In the genomic region with DNA sequence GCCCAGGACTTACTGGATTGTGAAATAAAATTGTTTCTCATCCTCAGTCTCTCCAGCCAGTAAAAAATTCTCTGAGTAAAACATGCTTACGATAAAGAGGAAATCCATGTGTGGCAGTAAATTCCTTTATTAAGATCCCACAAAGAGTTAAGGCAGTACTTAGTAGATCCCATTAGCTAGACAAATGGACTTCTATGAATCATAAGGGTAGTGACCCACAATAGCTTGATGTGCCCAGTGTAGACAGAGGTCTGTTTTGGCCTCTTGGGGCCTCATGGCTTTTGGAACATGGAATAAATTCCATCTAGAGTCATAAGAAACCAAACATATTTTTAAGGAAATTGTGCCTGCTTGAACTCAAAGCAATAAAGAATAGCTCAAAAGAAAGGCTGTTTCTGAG, we compare ENCODE assay signal across 20 cellular contexts.
A peak's percentile ranks its signal among the peaks of the same experiment; 100 is the strongest.
DNase-seq lines count a peak whose midpoint lies in the region; ATAC-seq and TF ChIP-seq lines count a peak whose summit lies in the region.
"Had no signal": no experiment of that assay in that cellular context is flagged by ENCODE, and none has a peak within 500 bp of the region (broad histone marks: within the 10 kb centered on the region; RNA-seq: fewer than 3 reads in every experiment).

No MANE protein-coding gene starts in this region.

- no peaks in the 10 kb centered on the region for H3K9me3 ChIP-seq in vagina
- H3K9me3 ChIP-seq: HAP-1, MG63, SK-N-SH had no signal

- TF ChIP-seq CTCF in vagina (IDR thresholded peaks at IDR 0.05) = no peak

- TF ChIP-seq POLR2A in vagina (IDR thresholded peaks at IDR 0.05) = no peak

- H3K36me3 ChIP-seq in vagina = no peaks in the 10 kb centered on the region
- H3K36me3 ChIP-seq: HAP-1, MG63 had no signal

- no peak for ATAC-seq in HG03025 (IDR thresholded peaks at IDR 0.05; ENCODE audit: low FRiP score, unreplicated experiment)

- H3K4me1 ChIP-seq in vagina = no peaks in the 10 kb centered on the region
- H3K4me1 ChIP-seq: HAP-1 had no signal

- peak; percentile 6 for DNase-seq in EL
- peak; percentile 31 for DNase-seq in amniotic epithelial cell (ENCODE audit: low read depth)
- peak; percentile 53 for DNase-seq in myocyte (ENCODE audit: low read depth)
- no peak for DNase-seq in vagina (ENCODE audit: extremely low spot score in 2 of 2)
- no peak for DNase-seq in midbrain (lab: John Stamatoyannopoulos, UW)
- no peak for DNase-seq in DMS53 (lab: John Stamatoyannopoulos, UW)
- DNase-seq: DND-41; GDM1; GM23248; Kasumi-1; MG63; NCI-H1105 treated with DMSO at 0.1 percent for 48 hours; NCI-H1694; NCI-H510A; NCI-H748 treated with DMSO at 0.1 percent for 48 hours; NK-92 treated with Interleukin-12 subunit alpha and Interleukin-12 subunit beta, amount 100 ng/mL, for 24 hours; SHP77 treated with DMSO at 0.1 percent for 48 hours; SK-N-SH had no signal

- intact Hi-C loops in vagina (cut with DNase I) = no loop called here

- H3K27ac ChIP-seq in vagina = peak overlapping the region; percentile 10
- H3K27ac ChIP-seq: GM23248 had no signal

- H3K4me3 ChIP-seq in vagina = no peak overlapping the region
- H3K4me3 ChIP-seq: GM23248, HAP-1, MG63 had no signal

- no peaks in the 10 kb centered on the region for H3K27me3 ChIP-seq in vagina
- H3K27me3 ChIP-seq: MG63 had no signal

Comparison
In these comparisons a context has a peak if more than half of its experiments do, and no peak if none do; other contexts are left out.
1. DNase-seq: peak in EL (single experiment), amniotic epithelial cell (single experiment) and myocyte (single experiment); none in vagina (0 of 2), midbrain (single experiment) and DMS53 (single experiment).